23 cellular contexts compared by ENCODE assay signal in genomic region chr10:60807499-60807898, GRCh38.
"Had no signal": no experiment of that assay in that cellular context is flagged by ENCODE, and none has a peak within 500 bp of the region (broad histone marks: within the 10 kb centered on the region; RNA-seq: fewer than 3 reads in every experiment).

No MANE protein-coding gene starts in this region.

- H3K4me2 ChIP-seq: SK-N-SH had no signal

- DNase-seq: Karpas-422; KG1; MG63; NCI-H1092; NCI-H1105 treated with DMSO at 0.1 percent for 48 hours; NCI-H1417 treated with DMSO at 0.1 percent for 48 hours; NCI-H146; NCI-H1694 treated with DMSO at 0.1 percent for 48 hours; NCI-H1930; NCI-H2081; NCI-H2107; NCI-H2227 treated with DMSO at 0.1 percent for 48 hours; NCI-H524; NCI-H69; NCI-H774; NK-92 treated with Interleukin-12 subunit alpha and Interleukin-12 subunit beta, amount 100 ng/mL, for 24 hours; PC-3; SHP77; SK-N-SH had no signal

- H3K9me3 ChIP-seq: MG63, SK-N-SH had no signal

- H3K9ac ChIP-seq: SK-N-SH had no signal

- FAIRE-seq: HTR-8/SVneo had no signal

- H3K4me3 ChIP-seq: MG63 had no signal

- H3K27ac ChIP-seq: HL-60, RWPE1 had no signal

- H3K27me3 ChIP-seq: MG63 had no signal

- H3K36me3 ChIP-seq: MG63 had no signal

- ATAC-seq: Panc1 had no signal
